9 cellular contexts compared by ENCODE assay signal in the genomic region with DNA sequence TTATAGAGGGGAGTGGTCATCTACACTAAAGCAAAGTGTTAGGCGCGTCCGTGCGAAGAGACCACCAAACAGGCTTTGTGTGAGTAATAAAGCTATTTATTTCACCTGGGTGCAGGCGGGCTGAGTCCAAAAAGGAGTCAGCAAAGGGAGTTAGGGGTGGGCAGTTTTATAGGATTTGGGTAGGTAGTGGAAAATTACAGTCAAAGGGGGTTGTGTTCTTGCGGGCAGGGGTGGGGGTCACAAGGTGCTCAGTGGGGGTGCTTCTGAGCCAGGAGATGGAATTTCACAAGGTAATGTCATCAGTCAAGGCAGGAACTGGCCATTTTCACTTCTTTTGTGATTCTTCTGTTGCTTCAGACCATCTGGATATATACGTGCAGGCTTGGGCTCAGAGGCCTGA. TPM values are rescaled to one million over a fixed set of nuclear protein-coding genes. Genes with fewer than 3 reads are reported as not detected.
DNase-seq lines count a peak whose midpoint lies in the region; ATAC-seq, FAIRE-seq and TF ChIP-seq lines count a peak whose summit lies in the region.
"Had no signal": no experiment of that assay in that cellular context is flagged by ENCODE, and none has a peak within 500 bp of the region (broad histone marks: within the 10 kb centered on the region; RNA-seq: fewer than 3 reads in every experiment).

No MANE protein-coding gene starts in this region.

- H3K9ac ChIP-seq in HCT116 (ENCODE audit: low read length) (peak overlapping the region; percentile 96), smooth muscle cell (ENCODE audit: low read depth) (peak overlapping the region; percentile 81)

- H4K20me1 ChIP-seq in HCT116 (ENCODE audit: insufficient read depth) (0 out of 2 replicates have a peak, but pooled peaks cover 7% of the 10 kb centered on the region), smooth muscle cell (ENCODE audit: low read depth) (peaks cover 6% of the 10 kb centered on the region)

- peaks cover 22 to 37% of the 10 kb centered on the region in 2 experiments for H3K36me3 ChIP-seq in HCT116 (ENCODE audit: control insufficient read depth in 1 of 2, insufficient read depth in 2 of 2, low read length in 2 of 2)
- H3K36me3 ChIP-seq in smooth muscle cell (ENCODE audit: low read depth), result peaks cover 7% of the 10 kb centered on the region
- H3K36me3 ChIP-seq in small intestine (ENCODE audit: control insufficient read depth in 2 of 2, insufficient read depth in 2 of 2, low read length in 2 of 2), result peaks cover 5 to 8% of the 10 kb centered on the region in 2 donors

- no TSS peak for BruUV-seq in HCT116 (replicated peaks; lab: Mats Ljungman, UMichigan)

- H3K4me3 ChIP-seq in HCT116 (replicated peaks in 1 of 2; ENCODE audit: low read depth in 1 of 2, low read length in 2 of 2) (peak overlapping the region; percentile 71 to 84), right cardiac atrium (ENCODE audit: low read length) (peak overlapping the region; percentile 62), smooth muscle cell (peak overlapping the region; percentile 89), small intestine (ENCODE audit: low read depth in 1 of 2, low read length in 2 of 2) (peak overlapping the region in 1 of 2 donors; percentile 93)

- H3K27me3 ChIP-seq in HCT116 (ENCODE audit: insufficient read depth, low read length), result no peaks in the 10 kb centered on the region
- no peaks in the 10 kb centered on the region for H3K27me3 ChIP-seq in right cardiac atrium (ENCODE audit: control insufficient read depth, insufficient read depth)
- H3K27me3 ChIP-seq in smooth muscle cell (ENCODE audit: low read depth), result no peaks in the 10 kb centered on the region
- H3K27me3 ChIP-seq in small intestine (ENCODE audit: control insufficient read depth in 2 of 2, insufficient read depth in 2 of 2, low read length in 2 of 2), result no peaks in the 10 kb centered on the region

- no peak for FAIRE-seq in small intestine (lab: Jason Lieb, UNC)

- no peaks in the 10 kb centered on the region for H3K9me3 Mint-ChIP-seq in WTC11

- H2AFZ ChIP-seq in HCT116 (ENCODE audit: low read depth, low read length, poor library complexity, severe bottlenecking) (no peak overlapping the region), smooth muscle cell (ENCODE audit: low read depth) (no peak overlapping the region)

- no peak for TF ChIP-seq CTCF in HCT116 (IDR thresholded peaks at IDR 0.05 in 2 of 3, conservative IDR thresholded peaks at IDR 0.05 in 1 of 3; ENCODE audit: borderline replicate concordance in 1 of 3, insufficient read depth in 1 of 3, low read depth in 2 of 3, low read length in 2 of 3)
- TF ChIP-seq CTCF in WTC11 (IDR thresholded peaks at IDR 0.05), result no peak
- no peak for TF ChIP-seq CTCF in smooth muscle cell (IDR thresholded peaks at IDR 0.05; ENCODE audit: borderline replicate concordance, insufficient read depth, poor library complexity, severe bottlenecking)

- H3K36me3 Mint-ChIP-seq in WTC11, result peaks cover 44% of the 10 kb centered on the region

- intact Hi-C loops in HCT116 (cut with micrococcal nuclease), result no loop called here
- intact Hi-C loops in right cardiac atrium (cut with DNase I), result no loop called here

- no peak for DNase-seq in HCT116 (ENCODE audit: low read depth, low spot score)
- DNase-seq in WTC11 (ENCODE audit: low spot score), result no peak
- no peak for DNase-seq in right cardiac atrium
- DNase-seq in smooth muscle cell (lab: John Stamatoyannopoulos, UW; ENCODE audit: unreplicated experiment), result no peak
- DNase-seq in HCEC 1CT, result no peak
- no peak for DNase-seq in anterior cingulate cortex (lab: John Stamatoyannopoulos, UW)
- no peak for DNase-seq in small intestine
- DNase-seq: activated CD4-positive, alpha-beta T cell treated with anti-CD3 and anti-CD28 coated beads, Interleukin-2, amount 50 U/mL, for 48 hours had no signal

- H3K9me2 ChIP-seq in HCT116 (ENCODE audit: insufficient read depth), result no peaks in the 10 kb centered on the region

- CTCF ChIA-PET in HCT116 (lab: Charles Lee) (no interaction called here), WTC11 (lab: Charles Lee) (no interaction called here)

- no peak overlapping the region for H3K27ac ChIP-seq in HCT116 (ENCODE audit: low read depth, low read length)
- H3K27ac ChIP-seq in right cardiac atrium (ENCODE audit: low read length), result no peak overlapping the region
- H3K27ac ChIP-seq in smooth muscle cell (ENCODE audit: low read depth), result peak overlapping the region; percentile 88
- H3K27ac ChIP-seq in small intestine (ENCODE audit: low read depth in 1 of 2, low read length in 1 of 2), result peak overlapping the region in 1 of 2 donors; percentile 23

- H3K79me2 ChIP-seq in HCT116 (ENCODE audit: insufficient read depth, low read length), result peaks cover 58% of the 10 kb centered on the region
- peaks cover 47% of the 10 kb centered on the region for H3K79me2 ChIP-seq in smooth muscle cell (ENCODE audit: low read depth)

- no peaks in the 10 kb centered on the region for H3K27me3 Mint-ChIP-seq in WTC11 (ENCODE audit: low read depth)

- 37% methylated on average over 7 of the region's 7 CpGs for WGBS in right cardiac atrium
- 31% methylated on average over 7 of the region's 7 CpGs for WGBS in smooth muscle cell (ENCODE audit: low lambda C conversion rate)
- WGBS in small intestine, 3 donors, result 35 to 46% (median 44%) methylated on average over 7 of the region's 7 CpGs

- H3K27ac Mint-ChIP-seq in WTC11, result peak overlapping the region; percentile 99

- H3K4me2 ChIP-seq in HCT116 (ENCODE audit: low read length) (peak overlapping the region; percentile 78), smooth muscle cell (peak overlapping the region; percentile 98)

- ATAC-seq in HCT116, result no peak
- ATAC-seq in WTC11, result no peak
- ATAC-seq in right cardiac atrium, result no peak
- ATAC-seq in GM19328 (IDR thresholded peaks at IDR 0.05; ENCODE audit: unreplicated experiment), result no peak

- no peak for TF ChIP-seq RAD21 in HCT116 (IDR thresholded peaks at IDR 0.05; ENCODE audit: low read depth)

- no peak for TF ChIP-seq POLR2A in HCT116 (IDR thresholded peaks at IDR 0.05; ENCODE audit: borderline replicate concordance, extremely low read depth, insufficient read depth, insufficient read length)

- H3K4me3 Mint-ChIP-seq in WTC11, result peak overlapping the region; percentile 97

- no peaks in the 10 kb centered on the region for H3K9me3 ChIP-seq in HCT116 (ENCODE audit: control insufficient read depth in 1 of 2, insufficient read depth in 1 of 2, low read depth in 1 of 2, low read length in 2 of 2)
- no peaks in the 10 kb centered on the region for H3K9me3 ChIP-seq in right cardiac atrium (ENCODE audit: control insufficient read depth, low read length)
- H3K9me3 ChIP-seq in smooth muscle cell (replicated peaks; ENCODE audit: low read depth), result no peaks in the 10 kb centered on the region
- no peaks in the 10 kb centered on the region for H3K9me3 ChIP-seq in small intestine (ENCODE audit: control insufficient read depth, low read depth)

- H3K4me1 Mint-ChIP-seq in WTC11, result peaks cover 25% of the 10 kb centered on the region

- POLR2A ChIA-PET in HCT116 (lab: Charles Lee) (no interaction called here), WTC11 (lab: Charles Lee) (interaction anchor here (1.4 kb wide), 1 partner anchor 54 kb away, joined by 4 read pairs; a partner anchor contains a TSS)

- RAD21 ChIA-PET in HCT116 (lab: Charles Lee; ENCODE audit: low non-redundant PET in 1 of 2, low total read pairs in 2 of 2, uncharacterized antibody in 2 of 2, unreplicated experiment in 2 of 2), result no interaction called here

- H3K4me1 ChIP-seq in HCT116 (ENCODE audit: control insufficient read depth in 1 of 2, insufficient read depth in 2 of 2, low read length in 2 of 2), result peaks cover 9 to 32% of the 10 kb centered on the region in 2 experiments; a peak in 3 of 4 replicates
- H3K4me1 ChIP-seq in right cardiac atrium (ENCODE audit: control insufficient read depth, insufficient read depth, low read length), result no peaks in the 10 kb centered on the region
- H3K4me1 ChIP-seq in smooth muscle cell (ENCODE audit: low read depth), result peaks cover 12% of the 10 kb centered on the region
- H3K4me1 ChIP-seq in small intestine (ENCODE audit: control insufficient read depth in 2 of 2, insufficient read depth in 1 of 2, low read depth in 1 of 2, low read length in 1 of 2), result peaks cover 0 to 5% of the 10 kb centered on the region in 2 donors

- peaks cover 5% of the 10 kb centered on the region for H3F3A ChIP-seq in smooth muscle cell (ENCODE audit: low read depth)

TF ChIP-seq in HCT116, 20 proteins besides CTCF, POLR2A, EP300 and RAD21 (continues in another document):
- no peak for TF ChIP-seq EZH2 (IDR thresholded peaks at IDR 0.05)
- TF ChIP-seq CEBPB (IDR thresholded peaks at IDR 0.05; ENCODE audit: low read depth), result no peak
- no peak for TF ChIP-seq ZNF274 (IDR thresholded peaks at IDR 0.05; ENCODE audit: low read depth, low read length)

TF ChIP-seq in WTC11, 78 proteins besides CTCF, POLR2A, EP300 and RAD21 (continues in another document):
- TF ChIP-seq HMGA2 (CRISPR knock-in tag; IDR thresholded peaks at IDR 0.05) (no peak), TEAD4 (CRISPR knock-in tag; IDR thresholded peaks at IDR 0.05) (no peak), NR2C2 (CRISPR knock-in tag; IDR thresholded peaks at IDR 0.05) (no peak)

RNA-seq across cellular contexts. Expression of a gene that starts 47.1 kb away (rescaled TPM):
- total RNA-seq in HCT116 (2021; ENCODE audit: unreplicated experiment), result 19.7 TPM
- 12.3 and 17.8 TPM in 2 replicates for polyA plus RNA-seq in HCT116 (2012)
- 28.9 to 33.7 TPM (median 30.4 TPM) in 3 replicates for total RNA-seq in WTC11 (2021)
- under 1 TPM in 3 of 4 donors, not detected in 1; 0.25 to 0.71 (median 0.49) TPM for total RNA-seq in right cardiac atrium
- 0.25 TPM for polyA plus RNA-seq in right cardiac atrium
- 4.2 and 4.9 TPM in 2 replicates for total RNA-seq in smooth muscle cell
- 4.3 and 5.6 TPM in 2 replicates for polyA plus RNA-seq in smooth muscle cell
- polyA plus RNA-seq in small intestine, result 10 to 100 TPM in 1 of 3 donors, 1 to 10 TPM in 1, not detected in 1; 1.8 to 16.2 TPM

RNA-seq across cellular contexts. Expression of a gene that starts 47.4 kb away (rescaled TPM):
- total RNA-seq in HCT116 (2021; ENCODE audit: unreplicated experiment), result 146 TPM
- 176 and 230 TPM in 2 replicates for polyA plus RNA-seq in HCT116 (2012)
- total RNA-seq in WTC11 (2021), result 129 to 138 TPM (median 135 TPM) in 3 replicates
- total RNA-seq in right cardiac atrium, result 1 to 10 TPM; 1.5 to 3.6 (median 2.5) TPM
- 0.48 TPM for polyA plus RNA-seq in right cardiac atrium
- 20.7 and 39.1 TPM in 2 replicates for total RNA-seq in smooth muscle cell
- polyA plus RNA-seq in smooth muscle cell, result 19.2 and 26.6 TPM in 2 replicates
- polyA plus RNA-seq in small intestine, result 10 to 100 TPM in 1 of 3 donors, 1 to 10 TPM in 2; 4.6 to 32.6 (median 7.2) TPM

RNA-seq across cellular contexts. Expression of a gene that starts 54.2 kb away (rescaled TPM):
- total RNA-seq in HCT116 (2021; ENCODE audit: unreplicated experiment), result 101 TPM
- 51.5 and 54.3 TPM in 2 replicates for polyA plus RNA-seq in HCT116 (2012)
- total RNA-seq in WTC11 (2021), result 76.5 to 91.7 TPM (median 91.2 TPM) in 3 replicates
- 100 to 1,000 TPM in 3 of 4 donors, 10 to 100 TPM in 1; 91.2 to 129 (median 111) TPM for total RNA-seq in right cardiac atrium
- polyA plus RNA-seq in right cardiac atrium, result 44.2 TPM
- 89.5 and 142 TPM in 2 replicates for total RNA-seq in smooth muscle cell
- polyA plus RNA-seq in smooth muscle cell, result 22.1 and 28.0 TPM in 2 replicates
- polyA plus RNA-seq in small intestine, result 100 to 1,000 TPM; 102 to 147 (median 116) TPM

RNA-seq across cellular contexts. Expression of a gene that starts 54.7 kb away (rescaled TPM):
- total RNA-seq in HCT116 (2021; ENCODE audit: unreplicated experiment), result not detected
- polyA plus RNA-seq in HCT116 (2012), result not detected in 2 replicates
- 0.26 to 0.44 TPM (median 0.37 TPM) in 3 replicates for total RNA-seq in WTC11 (2021)
- total RNA-seq in right cardiac atrium, result not detected
- not detected for polyA plus RNA-seq in right cardiac atrium
- total RNA-seq in smooth muscle cell, result 0.04 TPM in 1 of 2 replicates, not detected in the other
- polyA plus RNA-seq in smooth muscle cell, result 0.22 TPM in 1 of 2 replicates, not detected in the other
- polyA plus RNA-seq in small intestine, result under 1 TPM in 1 of 3 donors, not detected in 2; 0.27 TPM
